ENCODE assay signal across 8 cellular contexts in the genomic region with DNA sequence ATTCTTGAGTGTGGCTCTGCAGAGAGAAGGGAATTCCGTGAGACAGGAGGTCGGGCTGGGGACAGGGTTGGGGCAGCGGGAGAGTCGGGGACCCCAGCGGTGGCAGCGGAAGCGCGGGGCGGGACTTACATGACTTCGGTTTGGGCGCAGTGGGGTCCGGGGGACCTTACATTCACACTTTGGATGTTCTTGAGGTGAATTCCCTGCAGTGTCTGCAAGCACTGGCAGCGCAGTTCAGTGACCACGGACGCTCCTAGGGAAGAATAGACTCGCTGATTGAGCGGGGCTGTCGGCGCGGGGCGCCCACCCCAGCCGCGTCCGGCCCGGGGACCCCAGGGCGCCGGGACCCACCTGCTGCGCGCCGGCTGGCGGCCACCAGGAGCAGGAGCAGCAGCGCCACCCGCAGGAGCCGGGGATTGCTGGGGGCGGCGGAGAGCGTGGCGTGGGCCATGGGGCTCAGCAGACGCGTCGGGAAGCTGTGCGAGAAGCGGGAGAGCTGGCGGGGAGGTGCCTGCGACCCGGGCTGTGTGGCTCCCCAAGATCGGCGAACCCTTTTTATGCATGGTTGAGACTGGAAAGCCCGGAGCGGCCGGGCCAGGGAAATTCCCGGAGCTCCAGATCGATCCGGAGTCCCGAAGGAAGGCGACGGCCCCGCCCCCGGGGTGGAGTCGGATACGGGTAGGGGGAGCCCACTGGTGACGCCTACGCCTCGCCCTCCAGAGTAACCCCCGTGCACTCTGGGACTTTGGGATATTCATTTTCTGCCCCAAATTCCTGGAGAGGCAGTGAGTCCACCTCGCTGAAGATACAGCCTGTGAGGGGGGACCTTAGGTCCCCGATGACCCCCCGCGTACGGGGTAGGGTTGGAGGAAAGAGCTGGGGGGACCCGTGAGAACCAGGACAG. TPM values are rescaled to one million over a fixed set of nuclear protein-coding genes. Genes with fewer than 3 reads are reported as not detected.
A peak's percentile ranks its signal among the peaks of the same experiment; 100 is the strongest.
DNase-seq lines count a peak whose midpoint lies in the region; ATAC-seq, FAIRE-seq and TF ChIP-seq lines count a peak whose summit lies in the region.

A gene (minus strand): TSS at position 529 of the 904 bp plus-strand sequence. CDS start 78 bp downstream, at position 451.

- TF ChIP-seq CTCF in AG09309 (IDR thresholded peaks at IDR 0.05; ENCODE audit: control insufficient read depth, insufficient read depth, low read depth, low read length, missing control alignments): peak; percentile 31
- peak; percentile 8 for TF ChIP-seq CTCF in GM13976 (IDR thresholded peaks at IDR 0.05; ENCODE audit: borderline replicate concordance, control extremely low read depth, extremely low read depth, insufficient read depth, missing control alignments)
- TF ChIP-seq CTCF in kidney epithelial cell (IDR thresholded peaks at IDR 0.05; ENCODE audit: insufficient read depth, low read length, poor library complexity, severe bottlenecking): peak; percentile 6

- no peak for FAIRE-seq in small intestine (lab: Jason Lieb, UNC)

- H3K27me3 ChIP-seq in kidney epithelial cell (ENCODE audit: control insufficient read depth, insufficient read depth, low read length) (no peaks in the 10 kb centered on the region), small intestine (ENCODE audit: control insufficient read depth in 2 of 2, insufficient read depth in 2 of 2, low read length in 2 of 2) (no peaks in the 10 kb centered on the region)

- peak within 1 kb of the TSS in 1 of 2 donors; percentile 85 for H3K27ac ChIP-seq in small intestine (ENCODE audit: low read depth in 1 of 2, low read length in 1 of 2)

- H3K36me3 ChIP-seq in kidney epithelial cell (ENCODE audit: control insufficient read depth, insufficient read depth, low read length) (no peaks in the 10 kb centered on the region), small intestine (ENCODE audit: control insufficient read depth in 2 of 2, insufficient read depth in 2 of 2, low read length in 2 of 2) (no peaks in the 10 kb centered on the region)

- ATAC-seq in HG02981 (IDR thresholded peaks at IDR 0.05; ENCODE audit: unreplicated experiment) (peak; percentile 52), HG03280 (IDR thresholded peaks at IDR 0.05; ENCODE audit: unreplicated experiment) (no peak)

- in situ Hi-C loops in GM13976 (cut with MboI; ENCODE audit: low sequenced_read_pairs, unreplicated experiment): no loop called here

- H3K4me1 ChIP-seq in small intestine (ENCODE audit: control insufficient read depth in 2 of 2, insufficient read depth in 1 of 2, low read depth in 1 of 2, low read length in 1 of 2): no peaks in the 10 kb centered on the region

- 1 to 2% (median 2%) methylated on average over 55 to 70 of the region's 71 CpGs for WGBS in small intestine, 3 donors

- DNase-seq in AG09309 (ENCODE audit: low read depth) (no peak), GM13976 (ENCODE audit: low spot score) (peak; percentile 53), SK-N-DZ (ENCODE audit: low spot score) (peak; percentile 5), cortex of kidney (lab: John Stamatoyannopoulos, UW) (peak; percentile 46), kidney epithelial cell (ENCODE audit: low read depth) (no peak), small intestine (peak; percentile 71)

- no peaks in the 10 kb centered on the region for H3K9me3 ChIP-seq in small intestine (ENCODE audit: control insufficient read depth, low read depth)

- H3K4me3 ChIP-seq in AG09309 (ENCODE audit: control insufficient read depth, low read depth, low read length) (peak within 1 kb of the TSS; percentile 96), kidney epithelial cell (ENCODE audit: low read depth, low read length) (peak within 1 kb of the TSS; percentile 94), small intestine (ENCODE audit: low read depth in 1 of 2, low read length in 2 of 2) (peak within 1 kb of the TSS; percentile 52 to 53)

RNA-seq across cellular contexts. Expression of the gene that starts here (rescaled TPM):
- not detected in 2 replicates for polyA plus RNA-seq in SK-N-DZ (2014; cell fraction: cytosol; rRNA removed)
- not detected in 2 replicates for polyA plus RNA-seq in SK-N-DZ (2014; cell fraction: nucleus; rRNA removed)
- 5.3 and 7.3 TPM in 2 replicates for total RNA-seq in kidney epithelial cell
- polyA plus RNA-seq in small intestine: 1 to 10 TPM in 1 of 3 donors, under 1 TPM in 1, not detected in 1; 0.89 to 5.6 TPM

Comparison
In these comparisons a context has a peak if more than half of its experiments do, and no peak if none do; other contexts are left out.
1. DNase-seq: peak in GM13976 (single experiment), SK-N-DZ (single experiment), cortex of kidney (single experiment) and small intestine (single experiment); none in AG09309 (single experiment) and kidney epithelial cell (single experiment).
2. Peak in every context shown above with its lines, with median percentiles within 50 percentile points of each other: H3K4me3 ChIP-seq and CTCF ChIP-seq.